10 cellular contexts compared by ENCODE assay signal in genomic region chr11:102730944-102731343, GRCh38. TPM values are rescaled to one million over a fixed set of nuclear protein-coding genes. Genes with fewer than 3 reads are reported as not detected.
"Had no signal": no experiment of that assay in that cellular context is flagged by ENCODE, and none has a peak within 500 bp of the region (broad histone marks: within the 10 kb centered on the region; RNA-seq: fewer than 3 reads in every experiment).

No MANE protein-coding gene starts in this region.

RNA-seq across cellular contexts. Expression of gene MMP8, which starts 6.2 kb away (rescaled TPM):
- total RNA-seq: activated CD4-positive, alpha-beta memory T cell treated with anti-CD3 and anti-CD28 coated beads for 36 hours; activated CD4-positive, alpha-beta T cell treated with anti-CD3 and anti-CD28 coated beads, Interleukin-2, amount 10 ng/mL, durations not matched to agents 7 days and 5 days; activated naive CD4-positive, alpha-beta T cell treated with anti-CD3 and anti-CD28 coated beads, Interleukin-2, amount 50 U/mL, for 72 hours; activated T-cell treated with anti-CD3 and anti-CD28 coated beads, Interleukin-2, amount 50 U/mL, for 4 hours; ascending aorta; cardiac muscle cell; Right ventricle myocardium superior; SJCRH30; T-helper 2 cell treated with Interferon-gamma antibody and Interleukin-4, amounts not matched to agents 100 ng/mL and 5 ng/mL, for 36 hours had no signal
- polyA plus RNA-seq: cardiac muscle cell had no signal

RNA-seq across cellular contexts. Expression of gene MMP27, which starts 25.4 kb away (rescaled TPM):
- total RNA-seq: activated CD4-positive, alpha-beta memory T cell treated with anti-CD3 and anti-CD28 coated beads for 36 hours; activated CD4-positive, alpha-beta T cell treated with anti-CD3 and anti-CD28 coated beads, Interleukin-2, amount 10 ng/mL, durations not matched to agents 7 days and 5 days; activated naive CD4-positive, alpha-beta T cell treated with anti-CD3 and anti-CD28 coated beads, Interleukin-2, amount 50 U/mL, for 72 hours; activated T-cell treated with anti-CD3 and anti-CD28 coated beads, Interleukin-2, amount 50 U/mL, for 4 hours; ascending aorta; cardiac muscle cell; Right ventricle myocardium superior; SJCRH30; T-helper 2 cell treated with Interferon-gamma antibody and Interleukin-4, amounts not matched to agents 100 ng/mL and 5 ng/mL, for 36 hours had no signal
- polyA plus RNA-seq: cardiac muscle cell, SK-N-SH had no signal

RNA-seq across cellular contexts. Expression of gene MMP10, which starts 49.5 kb away (rescaled TPM):
- total RNA-seq: activated CD4-positive, alpha-beta memory T cell treated with anti-CD3 and anti-CD28 coated beads for 36 hours; activated CD4-positive, alpha-beta T cell treated with anti-CD3 and anti-CD28 coated beads, Interleukin-2, amount 10 ng/mL, durations not matched to agents 7 days and 5 days; activated naive CD4-positive, alpha-beta T cell treated with anti-CD3 and anti-CD28 coated beads, Interleukin-2, amount 50 U/mL, for 72 hours; ascending aorta; cardiac muscle cell; Right ventricle myocardium superior; SJCRH30; T-helper 2 cell treated with Interferon-gamma antibody and Interleukin-4, amounts not matched to agents 100 ng/mL and 5 ng/mL, for 36 hours had no signal
- polyA plus RNA-seq: cardiac muscle cell had no signal
